Comparison of ENCODE assay signal across 10 cellular contexts in the genomic region with DNA sequence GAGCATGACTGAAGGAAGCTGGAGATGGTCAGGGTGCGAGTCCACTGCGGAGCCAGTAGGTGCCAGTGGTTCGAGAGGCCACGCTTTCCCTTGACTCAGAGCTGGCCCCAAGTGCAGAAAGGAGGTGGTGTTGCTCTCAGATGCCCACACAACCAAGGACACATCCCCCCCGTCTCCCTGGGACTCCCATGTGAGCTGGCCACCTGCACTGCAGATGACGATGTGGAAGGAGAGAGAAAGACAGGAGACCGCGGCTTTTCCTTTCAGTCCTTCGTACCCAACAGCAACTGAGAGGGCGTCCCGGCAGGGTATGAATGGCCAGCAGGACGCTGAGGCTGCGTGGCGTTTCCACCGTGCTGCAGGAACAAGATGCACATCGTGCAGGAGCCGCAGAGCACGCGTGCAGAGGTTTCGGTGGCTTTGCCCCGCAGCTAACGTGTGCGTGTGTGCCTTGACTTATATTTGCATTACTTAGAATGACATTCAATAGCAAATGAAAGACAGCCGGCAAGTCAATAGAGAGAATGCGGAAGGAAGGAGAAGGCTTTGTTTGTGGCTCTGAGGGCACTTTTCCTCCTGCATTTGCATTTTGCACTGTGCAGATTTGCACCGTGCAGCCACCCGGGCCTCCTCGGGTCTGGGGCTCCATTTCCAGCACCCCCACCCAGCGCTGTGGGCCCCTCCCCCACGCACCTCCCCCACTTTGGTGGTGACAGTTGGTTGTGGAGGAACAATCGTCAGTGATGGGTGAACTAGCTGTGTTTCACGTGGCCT. TPM values are rescaled to one million over a fixed set of nuclear protein-coding genes. Genes with fewer than 3 reads are reported as not detected.
DNase-seq lines count a peak whose midpoint lies in the region; ATAC-seq, FAIRE-seq and TF ChIP-seq lines count a peak whose summit lies in the region.
"Had no signal": no experiment of that assay in that cellular context is flagged by ENCODE, and none has a peak within 500 bp of the region (broad histone marks: within the 10 kb centered on the region; RNA-seq: fewer than 3 reads in every experiment).

No MANE protein-coding gene starts in this region.

- no peak for TF ChIP-seq CTCF in DOHH2 (IDR thresholded peaks at IDR 0.05; ENCODE audit: low read depth, low read length, poor library complexity, severe bottlenecking)

- peaks cover 63% of the 10 kb centered on the region for H3K4me1 ChIP-seq in DOHH2 (ENCODE audit: control insufficient read depth, low read length)
- H3K4me1 ChIP-seq in iPS-20b (ENCODE audit: insufficient read depth, low read length) = peaks cover 25% of the 10 kb centered on the region; the same call in 1 of the 2 replicates

- H3K9ac ChIP-seq in iPS-20b (ENCODE audit: low read depth, low read length) = no peak overlapping the region

- H3F3A ChIP-seq in DOHH2 (ENCODE audit: control insufficient read depth, insufficient read depth) = peaks cover 16% of the 10 kb centered on the region

- FAIRE-seq in GM19239 (lab: Jason Lieb, UNC) = peak; percentile 99

- H3K27ac ChIP-seq in DOHH2 (ENCODE audit: low read depth, low read length) (peak overlapping the region; percentile 89), iPS-20b (ENCODE audit: low read length) (peak overlapping the region; percentile 51)

- DNase-seq in GM19239 (ENCODE audit: insufficient read length, low spot score) = no peak
- peak; percentile 20 to 31 for DNase-seq in NOMO-1 (lab: John Stamatoyannopoulos, UW; ENCODE audit: unreplicated experiment in 2 of 2)
- DNase-seq in NCI-H1105 (lab: John Stamatoyannopoulos, UW) = no peak
- DNase-seq in NCI-H2107 (lab: John Stamatoyannopoulos, UW) = no peak
- no peak for DNase-seq in left lobe of liver (ENCODE audit: low spot score)
- DNase-seq: NCI-H69 had no signal

- H3K9me3 ChIP-seq in DOHH2 (ENCODE audit: control insufficient read depth, insufficient read depth, low read length) = no peaks in the 10 kb centered on the region
- H3K9me3 ChIP-seq in iPS-20b (ENCODE audit: insufficient read depth, low read depth, low read length) = no peaks in the 10 kb centered on the region

- H3K36me3 ChIP-seq in DOHH2 (ENCODE audit: control insufficient read depth, low read length) = no peaks in the 10 kb centered on the region
- H3K36me3 ChIP-seq in iPS-20b (ENCODE audit: insufficient read depth, low read depth, low read length) = no peaks in the 10 kb centered on the region

- H3K27me3 ChIP-seq in DOHH2 (ENCODE audit: control insufficient read depth, low read length) (peaks cover 10% of the 10 kb centered on the region), iPS-20b (ENCODE audit: insufficient read depth, low read length) (peaks cover 70% of the 10 kb centered on the region)

- H4K20me1 ChIP-seq in DOHH2 (ENCODE audit: control insufficient read depth, insufficient read depth, low read depth, low read length) = no peaks in the 10 kb centered on the region

- H3K4me3 ChIP-seq in DOHH2 (ENCODE audit: low read length) (peak overlapping the region; percentile 60), iPS-20b (ENCODE audit: low read length) (peak overlapping the region; percentile 35)

- ATAC-seq in GM21723 (IDR thresholded peaks at IDR 0.05; ENCODE audit: unreplicated experiment) (no peak), left lobe of liver (no peak)

- H3K4me2 ChIP-seq in DOHH2 (ENCODE audit: low read length) = peak overlapping the region; percentile 73

- no peaks in the 10 kb centered on the region for H3K9me2 ChIP-seq in DOHH2 (replicated peaks; ENCODE audit: control insufficient read depth, low read length)

- peaks cover 2% of the 10 kb centered on the region; the same call in 1 of the 2 replicates for H3K79me2 ChIP-seq in DOHH2 (ENCODE audit: control insufficient read depth, low read length)

RNA-seq across cellular contexts. Expression of gene BHLHE23, which starts 26.3 kb away (rescaled TPM):
- not detected for total RNA-seq in left lobe of liver
- total RNA-seq: kidney epithelial cell had no signal

Comparison
In these comparisons a context has a peak if more than half of its experiments do, and no peak if none do; other contexts are left out.
1. DNase-seq: peak in NOMO-1 (2 of 2); none in GM19239 (single experiment), NCI-H1105 (single experiment), NCI-H2107 (single experiment) and left lobe of liver (single experiment).